ENCODE assay signal across 18 cellular contexts in genomic region chr7:27899601-27900000, GRCh38.
DNase-seq lines count a peak whose midpoint lies in the region; ATAC-seq and TF ChIP-seq lines count a peak whose summit lies in the region.
"Had no signal": no experiment of that assay in that cellular context is flagged by ENCODE, and none has a peak within 500 bp of the region (broad histone marks: within the 10 kb centered on the region; RNA-seq: fewer than 3 reads in every experiment).

No MANE protein-coding gene starts in this region.

- no peaks in the 10 kb centered on the region for H3K27me3 ChIP-seq in foreskin keratinocyte
- H3K27me3 ChIP-seq: body of pancreas, gastroesophageal sphincter, vagina had no signal

- no peak overlapping the region for H3K27ac Mint-ChIP-seq in activated CD8-positive, alpha-beta T cell treated with anti-CD3 and anti-CD28 coated beads for 36 hours
- peak overlapping the region; percentile 74 for H3K27ac Mint-ChIP-seq in dendritic cell treated with granulocyte-macrophage colony-stimulating factor and Interleukin-4, amounts not matched to agents 40 ng/mL and 50 ng/mL, for 4 days

- POLR2A ChIA-PET in activated CD8-positive, alpha-beta T cell treated with anti-CD3 and anti-CD28 coated beads for 36 hours (lab: Charles Lee) = interaction anchor here (1.2 kb wide), 1 partner anchor 9 kb away, joined by 3 read pairs; no protein-coding TSS in a partner anchor

- CTCF ChIA-PET in activated CD8-positive, alpha-beta T cell treated with anti-CD3 and anti-CD28 coated beads for 36 hours (lab: Charles Lee) = interaction anchor here (0.9 to 2.1 kb wide), 3 partner anchors 9 to 34 kb away, joined by 3 to 4 read pairs (median 3); no protein-coding TSS in a partner anchor

- ATAC-seq in activated CD8-positive, alpha-beta T cell treated with anti-CD3 and anti-CD28 coated beads for 36 hours = peak; percentile 89
- ATAC-seq in foreskin keratinocyte = no peak
- ATAC-seq: body of pancreas, gastroesophageal sphincter, PC-3 had no signal

- H3K27ac ChIP-seq in foreskin keratinocyte = no peak overlapping the region
- H3K27ac ChIP-seq: body of pancreas, gastroesophageal sphincter, parathyroid adenoma, vagina had no signal

- no peaks in the 10 kb centered on the region for H3K9me3 Mint-ChIP-seq in activated CD8-positive, alpha-beta T cell treated with anti-CD3 and anti-CD28 coated beads for 36 hours
- no peaks in the 10 kb centered on the region for H3K9me3 Mint-ChIP-seq in dendritic cell treated with granulocyte-macrophage colony-stimulating factor and Interleukin-4, amounts not matched to agents 40 ng/mL and 50 ng/mL, for 4 days

- no peaks in the 10 kb centered on the region for H3K36me3 Mint-ChIP-seq in activated CD8-positive, alpha-beta T cell treated with anti-CD3 and anti-CD28 coated beads for 36 hours (ENCODE audit: low read depth)
- peaks cover under 1% of the 10 kb centered on the region for H3K36me3 Mint-ChIP-seq in dendritic cell treated with granulocyte-macrophage colony-stimulating factor and Interleukin-4, amounts not matched to agents 40 ng/mL and 50 ng/mL, for 4 days (ENCODE audit: low read depth)

- H3K4me1 ChIP-seq in foreskin keratinocyte = no peaks in the 10 kb centered on the region
- H3K4me1 ChIP-seq: parathyroid adenoma had no signal

- no peak overlapping the region for H3K4me3 Mint-ChIP-seq in activated CD8-positive, alpha-beta T cell treated with anti-CD3 and anti-CD28 coated beads for 36 hours
- H3K4me3 Mint-ChIP-seq in dendritic cell treated with granulocyte-macrophage colony-stimulating factor and Interleukin-4, amounts not matched to agents 40 ng/mL and 50 ng/mL, for 4 days = no peak overlapping the region

- intact Hi-C loops in activated CD8-positive, alpha-beta T cell treated with anti-CD3 and anti-CD28 coated beads for 36 hours (cut with micrococcal nuclease) = no loop called here
- intact Hi-C loops in dendritic cell treated with granulocyte-macrophage colony-stimulating factor and Interleukin-4, amounts not matched to agents 40 ng/mL and 50 ng/mL, for 4 days (cut with micrococcal nuclease) = no loop called here

- no peaks in the 10 kb centered on the region for H3K27me3 Mint-ChIP-seq in activated CD8-positive, alpha-beta T cell treated with anti-CD3 and anti-CD28 coated beads for 36 hours
- no peaks in the 10 kb centered on the region for H3K27me3 Mint-ChIP-seq in dendritic cell treated with granulocyte-macrophage colony-stimulating factor and Interleukin-4, amounts not matched to agents 40 ng/mL and 50 ng/mL, for 4 days

- TF ChIP-seq CTCF in activated CD8-positive, alpha-beta T cell treated with anti-CD3 and anti-CD28 coated beads for 36 hours (IDR thresholded peaks at IDR 0.05) = no peak
- TF ChIP-seq CTCF in foreskin keratinocyte (conservative IDR thresholded peaks at IDR 0.05) = no peak

- H3K4me1 Mint-ChIP-seq in activated CD8-positive, alpha-beta T cell treated with anti-CD3 and anti-CD28 coated beads for 36 hours (ENCODE audit: low read depth) = peaks cover 35% of the 10 kb centered on the region
- H3K4me1 Mint-ChIP-seq in dendritic cell treated with granulocyte-macrophage colony-stimulating factor and Interleukin-4, amounts not matched to agents 40 ng/mL and 50 ng/mL, for 4 days (ENCODE audit: low read depth) = peaks cover 50% of the 10 kb centered on the region

- peak; percentile 62 for DNase-seq in activated effector memory CD4-positive, alpha-beta T cell treated with anti-CD3 and anti-CD28 coated beads, Interleukin-2, amount 50 U/mL, for 16 hours
- no peak for DNase-seq in activated effector memory CD4-positive, alpha-beta T cell treated with Interleukin-2 at 50 U/mL for 16 hours
- peak; percentile 61 for DNase-seq in activated CD8-positive, alpha-beta T cell treated with anti-CD3 and anti-CD28 coated beads for 36 hours
- peak; percentile 9 to 35 for DNase-seq in stimulated activated CD8-positive, alpha-beta memory T cell treated with anti-CD3 and anti-CD28 coated beads, Interleukin-7, amount 100 ng/mL, for 48 hours (ENCODE audit: extremely low read depth in 1 of 2, low read depth in 1 of 2)
- DNase-seq in amniotic stem cell (lab: John Stamatoyannopoulos, UW) (no peak), foreskin keratinocyte (no peak), HCEC 1CT (no peak)
- DNase-seq: body of pancreas; DMS79; effector CD8-positive, alpha-beta T cell; NCI-H1092; NCI-H2227 treated with DMSO at 0.1 percent for 48 hours; PC-3; stimulated activated naive CD4-positive, alpha-beta T cell treated with Interleukin-2 at 50 U/mL for 16 hours had no signal

Comparison
In these comparisons a context has a peak if more than half of its experiments do, and no peak if none do; other contexts are left out.
1. DNase-seq: peak in activated effector memory CD4-positive, alpha-beta T cell treated with anti-CD3 and anti-CD28 coated beads, Interleukin-2, amount 50 U/mL, for 16 hours (single experiment), activated CD8-positive, alpha-beta T cell treated with anti-CD3 and anti-CD28 coated beads for 36 hours (single experiment) and stimulated activated CD8-positive, alpha-beta memory T cell treated with anti-CD3 and anti-CD28 coated beads, Interleukin-7, amount 100 ng/mL, for 48 hours (2 of 2); none in activated effector memory CD4-positive, alpha-beta T cell treated with Interleukin-2 at 50 U/mL for 16 hours (single experiment), amniotic stem cell (single experiment), foreskin keratinocyte (0 of 2) and HCEC 1CT (single experiment).